ENCODE assay signal across 1 cellular context in genomic region chr3:51391075-51391565, GRCh38.
TF ChIP-seq lines count a peak whose summit lies in the region.

RBM15B (plus strand) TSS chr3:51391285; CDS start chr3:51391400, 115 bp downstream.

TF ChIP-seq in GM12878, 131 proteins besides CTCF, POLR2A, EP300 and RAD21 (continued from another document):
- no peak for TF ChIP-seq PRDM15 (CRISPR knock-in tag; IDR thresholded peaks at IDR 0.05)
- TF ChIP-seq FOXK2 (IDR thresholded peaks at IDR 0.05), result no peak
- peak; percentile 78; the same call in 1 of the 2 replicates for TF ChIP-seq TAF1 (IDR thresholded peaks at IDR 0.05; ENCODE audit: borderline replicate concordance, low read depth, low read length)
- no peak for TF ChIP-seq NFIC (IDR thresholded peaks at IDR 0.05; ENCODE audit: low read depth, low read length)
- TF ChIP-seq SUZ12 (IDR thresholded peaks at IDR 0.05; ENCODE audit: unreplicated experiment), result no peak
- TF ChIP-seq PAX5 (IDR thresholded peaks at IDR 0.05; ENCODE audit: borderline replicate concordance, low read depth, low read length), result peak; percentile 20; the same call in 1 of the 2 replicates
TF ChIP-seq in GM12878: peak in this region for 48.
